Comparison of ENCODE assay signal across 1 cellular context in the genomic region with DNA sequence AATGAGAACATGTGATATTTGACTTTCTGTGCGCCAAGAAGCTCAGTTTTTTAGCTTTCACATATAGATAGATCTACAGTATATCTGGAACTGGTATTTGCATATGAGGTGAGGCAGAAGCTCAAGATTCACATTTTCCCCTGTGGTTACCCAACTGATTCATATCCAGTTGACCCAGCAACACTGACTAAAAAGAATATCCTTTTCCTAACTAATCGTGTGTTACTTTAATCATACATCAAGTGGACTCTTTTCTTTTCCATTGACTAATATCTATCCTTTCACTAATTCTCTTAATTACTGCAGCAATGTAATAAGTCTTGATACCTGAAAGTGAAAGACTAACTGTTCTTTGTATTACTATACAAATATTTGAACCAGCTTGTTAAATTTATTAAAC.
A peak's percentile ranks its signal among the peaks of the same experiment; 100 is the strongest.
TF ChIP-seq lines count a peak whose summit lies in the region.

No MANE protein-coding gene starts in this region.

TF ChIP-seq in GM12878, 131 proteins besides CTCF, POLR2A, EP300 and RAD21 (continued from another document):
- TF ChIP-seq, protein P1, sequence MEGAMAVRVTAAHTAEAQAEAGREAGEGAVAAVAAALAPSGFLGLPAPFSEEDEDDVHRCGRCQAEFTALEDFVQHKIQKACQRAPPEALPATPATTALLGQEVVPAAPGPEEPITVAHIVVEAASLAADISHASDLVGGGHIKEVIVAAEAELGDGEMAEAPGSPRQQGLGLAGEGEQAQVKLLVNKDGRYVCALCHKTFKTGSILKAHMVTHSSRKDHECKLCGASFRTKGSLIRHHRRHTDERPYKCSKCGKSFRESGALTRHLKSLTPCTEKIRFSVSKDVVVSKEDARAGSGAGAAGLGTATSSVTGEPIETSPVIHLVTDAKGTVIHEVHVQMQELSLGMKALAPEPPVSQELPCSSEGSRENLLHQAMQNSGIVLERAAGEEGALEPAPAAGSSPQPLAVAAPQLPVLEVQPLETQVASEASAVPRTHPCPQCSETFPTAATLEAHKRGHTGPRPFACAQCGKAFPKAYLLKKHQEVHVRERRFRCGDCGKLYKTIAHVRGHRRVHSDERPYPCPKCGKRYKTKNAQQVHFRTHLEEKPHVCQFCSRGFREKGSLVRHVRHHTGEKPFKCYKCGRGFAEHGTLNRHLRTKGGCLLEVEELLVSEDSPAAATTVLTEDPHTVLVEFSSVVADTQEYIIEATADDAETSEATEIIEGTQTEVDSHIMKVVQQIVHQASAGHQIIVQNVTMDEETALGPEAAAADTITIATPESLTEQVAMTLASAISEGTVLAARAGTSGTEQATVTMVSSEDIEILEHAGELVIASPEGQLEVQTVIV (IDR thresholded peaks at IDR 0.05; ENCODE audit: borderline replicate concordance, partially characterized antibody): no peak
- TF ChIP-seq MTA2 (IDR thresholded peaks at IDR 0.05; ENCODE audit: low read depth) (peak; percentile 92), NFXL1 (IDR thresholded peaks at IDR 0.05; ENCODE audit: borderline replicate concordance) (no peak), BACH1 (IDR thresholded peaks at IDR 0.05; ENCODE audit: borderline replicate concordance) (0 out of 2 replicates have a peak, but pooled peaks have one; percentile 30), BCL11A (IDR thresholded peaks at IDR 0.05; ENCODE audit: low read depth, low read length) (peak; percentile 69; the same call in 1 of the 2 replicates), RBBP5 (conservative IDR thresholded peaks at IDR 0.05) (no peak), RUNX3 (IDR thresholded peaks at IDR 0.05; ENCODE audit: low read length) (peak; percentile 56), JUNB (IDR thresholded peaks at IDR 0.05) (peak; percentile 24; the same call in 1 of the 2 replicates), HDAC6 (IDR thresholded peaks at IDR 0.05; ENCODE audit: unreplicated experiment) (no peak), CBFB (IDR thresholded peaks at IDR 0.05; ENCODE audit: low read depth) (no peak), ZBTB40 (IDR thresholded peaks at IDR 0.05; ENCODE audit: borderline replicate concordance) (no peak), BMI1 (IDR thresholded peaks at IDR 0.05; ENCODE audit: borderline replicate concordance) (0 out of 2 replicates have a peak, but pooled peaks have one; percentile 27), SMC3 (IDR thresholded peaks at IDR 0.05; ENCODE audit: borderline replicate concordance, low read length) (no peak), NR2F1 (conservative IDR thresholded peaks at IDR 0.05) (peak; percentile 83), CBX3 (IDR thresholded peaks at IDR 0.05; ENCODE audit: borderline replicate concordance, low read depth) (no peak), ZNF24 (IDR thresholded peaks at IDR 0.05) (0 out of 2 replicates have a peak, but pooled peaks have one; percentile 35), ZNF384 (IDR thresholded peaks at IDR 0.05; ENCODE audit: borderline replicate concordance, low read depth, low read length) (no peak), TCF7 (IDR thresholded peaks at IDR 0.05; ENCODE audit: borderline replicate concordance) (no peak), ZNF207 (IDR thresholded peaks at IDR 0.05; ENCODE audit: borderline replicate concordance) (no peak), MEF2B (IDR thresholded peaks at IDR 0.05; ENCODE audit: partially characterized antibody, poor library complexity, severe bottlenecking) (peak; percentile 31), IKZF2 (IDR thresholded peaks at IDR 0.05) (peak; percentile 71 to 78), GATAD2B (conservative IDR thresholded peaks at IDR 0.05; ENCODE audit: low read depth) (no peak), DPF2 (IDR thresholded peaks at IDR 0.05) (peak; percentile 83), POLR2AphosphoS2 (IDR thresholded peaks at IDR 0.05; ENCODE audit: low read depth, low read length) (no peak), NBN (IDR thresholded peaks at IDR 0.05) (no peak), JUND (IDR thresholded peaks at IDR 0.05; ENCODE audit: low read depth, low read length) (no peak), NFIC (IDR thresholded peaks at IDR 0.05; ENCODE audit: low read depth, low read length) (0 out of 2 replicates have a peak, but pooled peaks have one; percentile 32), NRF1 (conservative IDR thresholded peaks at IDR 0.05; ENCODE audit: low read depth, low read length) (no peak), ZNF217 (IDR thresholded peaks at IDR 0.05) (peak; percentile 83; the same call in 1 of the 2 replicates), CBX5 (IDR thresholded peaks at IDR 0.05; ENCODE audit: low read depth) (no peak), IKZF1 (conservative IDR thresholded peaks at IDR 0.05) (peak; percentile 53)
- TF ChIP-seq, protein P2, sequence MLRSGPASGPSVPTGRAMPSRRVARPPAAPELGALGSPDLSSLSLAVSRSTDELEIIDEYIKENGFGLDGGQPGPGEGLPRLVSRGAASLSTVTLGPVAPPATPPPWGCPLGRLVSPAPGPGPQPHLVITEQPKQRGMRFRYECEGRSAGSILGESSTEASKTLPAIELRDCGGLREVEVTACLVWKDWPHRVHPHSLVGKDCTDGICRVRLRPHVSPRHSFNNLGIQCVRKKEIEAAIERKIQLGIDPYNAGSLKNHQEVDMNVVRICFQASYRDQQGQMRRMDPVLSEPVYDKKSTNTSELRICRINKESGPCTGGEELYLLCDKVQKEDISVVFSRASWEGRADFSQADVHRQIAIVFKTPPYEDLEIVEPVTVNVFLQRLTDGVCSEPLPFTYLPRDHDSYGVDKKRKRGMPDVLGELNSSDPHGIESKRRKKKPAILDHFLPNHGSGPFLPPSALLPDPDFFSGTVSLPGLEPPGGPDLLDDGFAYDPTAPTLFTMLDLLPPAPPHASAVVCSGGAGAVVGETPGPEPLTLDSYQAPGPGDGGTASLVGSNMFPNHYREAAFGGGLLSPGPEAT (IDR thresholded peaks at IDR 0.05; ENCODE audit: low read depth): peak; percentile 63; the same call in 1 of the 2 replicates
- TF ChIP-seq, protein P3, sequence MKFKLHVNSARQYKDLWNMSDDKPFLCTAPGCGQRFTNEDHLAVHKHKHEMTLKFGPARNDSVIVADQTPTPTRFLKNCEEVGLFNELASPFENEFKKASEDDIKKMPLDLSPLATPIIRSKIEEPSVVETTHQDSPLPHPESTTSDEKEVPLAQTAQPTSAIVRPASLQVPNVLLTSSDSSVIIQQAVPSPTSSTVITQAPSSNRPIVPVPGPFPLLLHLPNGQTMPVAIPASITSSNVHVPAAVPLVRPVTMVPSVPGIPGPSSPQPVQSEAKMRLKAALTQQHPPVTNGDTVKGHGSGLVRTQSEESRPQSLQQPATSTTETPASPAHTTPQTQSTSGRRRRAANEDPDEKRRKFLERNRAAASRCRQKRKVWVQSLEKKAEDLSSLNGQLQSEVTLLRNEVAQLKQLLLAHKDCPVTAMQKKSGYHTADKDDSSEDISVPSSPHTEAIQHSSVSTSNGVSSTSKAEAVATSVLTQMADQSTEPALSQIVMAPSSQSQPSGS (IDR thresholded peaks at IDR 0.05; ENCODE audit: low read length): peak; percentile 30; the same call in 1 of the 2 replicates
